In the genomic region with DNA sequence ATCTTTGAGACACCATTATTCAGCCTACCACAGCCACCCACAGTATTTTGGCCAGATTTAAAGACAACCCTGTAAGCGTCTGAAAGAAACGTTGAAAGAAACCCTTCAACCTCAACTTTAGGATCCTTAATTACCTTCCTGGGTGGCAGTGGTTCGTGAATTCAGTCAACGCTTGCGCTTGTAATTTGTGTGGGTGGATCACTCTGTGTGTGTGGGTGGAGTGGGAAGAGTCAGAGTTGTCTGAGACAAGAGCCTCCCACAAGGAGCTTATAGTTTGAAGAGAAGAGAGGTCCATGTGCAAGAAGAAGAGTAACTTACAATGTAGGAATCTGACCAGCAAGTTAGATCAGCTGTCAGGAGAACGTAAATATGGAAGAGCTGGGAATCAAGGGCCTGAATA, we compare ENCODE assay signal across 1 cellular context.
A peak's percentile ranks its signal among the peaks of the same experiment; 100 is the strongest.
TF ChIP-seq lines count a peak whose summit lies in the region.

No MANE protein-coding gene starts in this region.

TF ChIP-seq in K562, 482 proteins besides CTCF, POLR2A, EP300 and RAD21:
- TF ChIP-seq SIN3B (IDR thresholded peaks at IDR 0.05; ENCODE audit: low read depth) (no peak), TEAD4 (IDR thresholded peaks at IDR 0.05; ENCODE audit: low read length) (0 out of 2 replicates have a peak, but pooled peaks have one; percentile 20), TEAD4 (CRISPR knock-in tag; IDR thresholded peaks at IDR 0.05; ENCODE audit: borderline replicate concordance) (no peak), NCOA1 (IDR thresholded peaks at IDR 0.05; ENCODE audit: low read depth) (no peak), SRSF3 (IDR thresholded peaks at IDR 0.05; ENCODE audit: insufficient read depth, low read length) (no peak), JUND (IDR thresholded peaks at IDR 0.05; ENCODE audit: borderline replicate concordance, low read depth, low read length) (no peak), JUND (tag; IDR thresholded peaks at IDR 0.05; ENCODE audit: borderline replicate concordance, low read depth, low read length) (no peak), MECOM (CRISPR knock-in tag; IDR thresholded peaks at IDR 0.05) (no peak), FOSL1 (tag; conservative IDR thresholded peaks at IDR 0.05) (no peak), EGR1 (conservative IDR thresholded peaks at IDR 0.05) (peak; percentile 81), RBM34 (IDR thresholded peaks at IDR 0.05; ENCODE audit: borderline replicate concordance, insufficient read depth, low read length) (no peak), HNRNPLL (IDR thresholded peaks at IDR 0.05; ENCODE audit: low read depth, low read length, poor library complexity, severe bottlenecking) (no peak), ZNF12 (CRISPR knock-in tag; IDR thresholded peaks at IDR 0.05) (no peak), HINFP (tag; conservative IDR thresholded peaks at IDR 0.05; ENCODE audit: low read depth) (no peak)
- TF ChIP-seq, protein P1, sequence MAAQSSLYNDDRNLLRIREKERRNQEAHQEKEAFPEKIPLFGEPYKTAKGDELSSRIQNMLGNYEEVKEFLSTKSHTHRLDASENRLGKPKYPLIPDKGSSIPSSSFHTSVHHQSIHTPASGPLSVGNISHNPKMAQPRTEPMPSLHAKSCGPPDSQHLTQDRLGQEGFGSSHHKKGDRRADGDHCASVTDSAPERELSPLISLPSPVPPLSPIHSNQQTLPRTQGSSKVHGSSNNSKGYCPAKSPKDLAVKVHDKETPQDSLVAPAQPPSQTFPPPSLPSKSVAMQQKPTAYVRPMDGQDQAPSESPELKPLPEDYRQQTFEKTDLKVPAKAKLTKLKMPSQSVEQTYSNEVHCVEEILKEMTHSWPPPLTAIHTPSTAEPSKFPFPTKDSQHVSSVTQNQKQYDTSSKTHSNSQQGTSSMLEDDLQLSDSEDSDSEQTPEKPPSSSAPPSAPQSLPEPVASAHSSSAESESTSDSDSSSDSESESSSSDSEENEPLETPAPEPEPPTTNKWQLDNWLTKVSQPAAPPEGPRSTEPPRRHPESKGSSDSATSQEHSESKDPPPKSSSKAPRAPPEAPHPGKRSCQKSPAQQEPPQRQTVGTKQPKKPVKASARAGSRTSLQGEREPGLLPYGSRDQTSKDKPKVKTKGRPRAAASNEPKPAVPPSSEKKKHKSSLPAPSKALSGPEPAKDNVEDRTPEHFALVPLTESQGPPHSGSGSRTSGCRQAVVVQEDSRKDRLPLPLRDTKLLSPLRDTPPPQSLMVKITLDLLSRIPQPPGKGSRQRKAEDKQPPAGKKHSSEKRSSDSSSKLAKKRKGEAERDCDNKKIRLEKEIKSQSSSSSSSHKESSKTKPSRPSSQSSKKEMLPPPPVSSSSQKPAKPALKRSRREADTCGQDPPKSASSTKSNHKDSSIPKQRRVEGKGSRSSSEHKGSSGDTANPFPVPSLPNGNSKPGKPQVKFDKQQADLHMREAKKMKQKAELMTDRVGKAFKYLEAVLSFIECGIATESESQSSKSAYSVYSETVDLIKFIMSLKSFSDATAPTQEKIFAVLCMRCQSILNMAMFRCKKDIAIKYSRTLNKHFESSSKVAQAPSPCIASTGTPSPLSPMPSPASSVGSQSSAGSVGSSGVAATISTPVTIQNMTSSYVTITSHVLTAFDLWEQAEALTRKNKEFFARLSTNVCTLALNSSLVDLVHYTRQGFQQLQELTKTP (IDR thresholded peaks at IDR 0.05; ENCODE audit: low read depth in 1 of 2, partially characterized antibody in 2 of 2), result no peak
